Comparison of ENCODE assay signal across 8 cellular contexts in genomic region chr17:78337244-78338109, GRCh38. TPM values are rescaled to one million over a fixed set of nuclear protein-coding genes. Genes with fewer than 3 reads are reported as not detected.
DNase-seq lines count a peak whose midpoint lies in the region; ATAC-seq and TF ChIP-seq lines count a peak whose summit lies in the region.

No MANE protein-coding gene starts in this region.

- H3K9me3 Mint-ChIP-seq in CD8-positive, alpha-beta T cell: no peaks in the 10 kb centered on the region

- H3K36me3 ChIP-seq in mesenchymal stem cell (ENCODE audit: control insufficient read depth in 1 of 2, insufficient read depth in 2 of 2, low read depth in 1 of 2, low read length in 2 of 2) (no peaks in the 10 kb centered on the region), tibial nerve (no peaks in the 10 kb centered on the region)
- no peaks in the 10 kb centered on the region for H3K36me3 ChIP-seq in CD8-positive, alpha-beta T cell (ENCODE audit: insufficient read depth, low read length)

- TF ChIP-seq CTCF in GM12864 (IDR thresholded peaks at IDR 0.05; ENCODE audit: low read depth, low read length, missing control alignments): no peak
- no peak for TF ChIP-seq CTCF in tibial nerve (IDR thresholded peaks at IDR 0.05)
- no peak for TF ChIP-seq CTCF in CD8-positive, alpha-beta T cell (IDR thresholded peaks at IDR 0.05)

- no peak overlapping the region for H2BK120ac ChIP-seq in mesenchymal stem cell (ENCODE audit: low read depth, low read length)

- H3K23ac ChIP-seq in mesenchymal stem cell (ENCODE audit: low read length in 2 of 2): no peak overlapping the region

- H3K4me3 ChIP-seq in GM12864 (ENCODE audit: low read depth, low read length): no peak overlapping the region
- H3K4me3 ChIP-seq in mesenchymal stem cell (ENCODE audit: insufficient read depth in 1 of 2, low read depth in 1 of 2, low read length in 2 of 2): peak overlapping the region in 1 of 2 experiments; percentile 23
- no peak overlapping the region for H3K4me3 ChIP-seq in tibial nerve
- no peak overlapping the region for H3K4me3 ChIP-seq in CD8-positive, alpha-beta T cell (ENCODE audit: low read depth, low read length)

- H3K27me3 ChIP-seq in mesenchymal stem cell (ENCODE audit: control insufficient read depth in 1 of 2, insufficient read depth in 1 of 2, low read length in 2 of 2): no peaks in the 10 kb centered on the region
- no peaks in the 10 kb centered on the region for H3K27me3 ChIP-seq in tibial nerve
- no peaks in the 10 kb centered on the region for H3K27me3 ChIP-seq in CD8-positive, alpha-beta T cell (ENCODE audit: insufficient read depth, low read length)

- intact Hi-C loops in CD8-positive, alpha-beta T cell (cut with DNase I, micrococcal nuclease): no loop called here

- H3K4me1 ChIP-seq in mesenchymal stem cell (ENCODE audit: control insufficient read depth, insufficient read depth, low read depth, low read length) (peaks cover 16% of the 10 kb centered on the region), tibial nerve (peaks cover 4 to 23% (median 12%) of the 10 kb centered on the region in 4 donors)
- H3K4me1 ChIP-seq in CD8-positive, alpha-beta T cell (ENCODE audit: insufficient read depth, low read length): peaks cover 33% of the 10 kb centered on the region

- DNase-seq in GM12864 (ENCODE audit: low read depth) (peak; percentile 66), RPMI7951 (ENCODE audit: low read depth) (peak; percentile 84), mesenchymal stem cell (peak; percentile 84), tibial nerve (ENCODE audit: low spot score in 2 of 2) (no peak), dermis blood vessel endothelial cell (no peak), NCI-H1436 (lab: John Stamatoyannopoulos, UW) (no peak)
- no peak for DNase-seq in CD8-positive, alpha-beta T cell

- CTCF ChIA-PET in CD8-positive, alpha-beta T cell (lab: Charles Lee): no interaction called here

- peak overlapping the region; percentile 73 for H2AK5ac ChIP-seq in mesenchymal stem cell (ENCODE audit: low read length, severe bottlenecking)

- H3K4ac ChIP-seq in mesenchymal stem cell (ENCODE audit: low read depth in 1 of 2, low read length in 2 of 2): no peak overlapping the region

- ATAC-seq in HG02798 (IDR thresholded peaks at IDR 0.05; ENCODE audit: poor library complexity, unreplicated experiment): peak; percentile 56
- no peak for ATAC-seq in CD8-positive, alpha-beta T cell

- no peak for TF ChIP-seq POLR2A in tibial nerve (IDR thresholded peaks at IDR 0.05)

- H3K18ac ChIP-seq in mesenchymal stem cell (ENCODE audit: low read depth in 1 of 2, low read length in 2 of 2): no peak overlapping the region

- no peaks in the 10 kb centered on the region for H3K9me3 ChIP-seq in mesenchymal stem cell (ENCODE audit: control insufficient read depth, low read length)
- H3K9me3 ChIP-seq in tibial nerve: no peaks in the 10 kb centered on the region
- H3K9me3 ChIP-seq in CD8-positive, alpha-beta T cell (ENCODE audit: low read length): no peaks in the 10 kb centered on the region

- H2AFZ ChIP-seq in mesenchymal stem cell (ENCODE audit: low read depth, low read length): no peak overlapping the region

- no peak overlapping the region for H3K4me2 ChIP-seq in mesenchymal stem cell (ENCODE audit: low read length, poor library complexity, severe bottlenecking)

- peaks cover 41% of the 10 kb centered on the region for H3K4me1 Mint-ChIP-seq in CD8-positive, alpha-beta T cell (ENCODE audit: low read depth)

- TF ChIP-seq EP300 in tibial nerve (IDR thresholded peaks at IDR 0.05): peak in 1 of 2 donors; percentile 40

- H3K9ac ChIP-seq in mesenchymal stem cell (ENCODE audit: low read length): peak overlapping the region; percentile 74

- WGBS in mesenchymal stem cell: 88% methylated on average over 19 of the region's 19 CpGs
- 65 to 76% methylated on average over 19 of the region's 19 CpGs for WGBS in tibial nerve, 2 donors

- H3K79me1 ChIP-seq in mesenchymal stem cell (replicated peaks; ENCODE audit: low read length, poor library complexity, severe bottlenecking): no peaks in the 10 kb centered on the region

- H3K36me3 Mint-ChIP-seq in CD8-positive, alpha-beta T cell: no peaks in the 10 kb centered on the region

- H2BK15ac ChIP-seq in mesenchymal stem cell (ENCODE audit: low read depth, poor library complexity, severe bottlenecking): no peak overlapping the region

- H4K8ac ChIP-seq in mesenchymal stem cell (ENCODE audit: low read length): no peak overlapping the region

- H3K4me3 Mint-ChIP-seq in CD8-positive, alpha-beta T cell: no peak overlapping the region

- no peak overlapping the region for H3K27ac Mint-ChIP-seq in CD8-positive, alpha-beta T cell

- H4K91ac ChIP-seq in mesenchymal stem cell (ENCODE audit: low read length): no peak overlapping the region

- H3K27me3 Mint-ChIP-seq in CD8-positive, alpha-beta T cell (ENCODE audit: low read depth): no peaks in the 10 kb centered on the region

- H2BK5ac ChIP-seq in mesenchymal stem cell (ENCODE audit: low read depth, low read length, poor library complexity, severe bottlenecking): no peak overlapping the region

- H3K27ac ChIP-seq in mesenchymal stem cell (ENCODE audit: low read length, poor library complexity, severe bottlenecking) (peak overlapping the region; percentile 44), tibial nerve (peak overlapping the region in 2 of 4 donors; percentile 27 to 32)
- H3K27ac ChIP-seq in CD8-positive, alpha-beta T cell (ENCODE audit: low read depth, low read length): no peak overlapping the region

- no peak overlapping the region for H2BK12ac ChIP-seq in mesenchymal stem cell (ENCODE audit: low read length in 2 of 2)

- H3K14ac ChIP-seq in mesenchymal stem cell (ENCODE audit: low read length in 2 of 2): no peak overlapping the region

- POLR2A ChIA-PET in CD8-positive, alpha-beta T cell (lab: Charles Lee): no interaction called here

RNA-seq across cellular contexts. Expression of gene SOCS3, which starts 22.4 kb away (rescaled TPM):
- 6.2 and 10.6 TPM in 2 replicates for total RNA-seq in RPMI7951 (2014; rRNA removed; shearing (Covaris generic))
- 64.5 TPM for polyA plus RNA-seq in mesenchymal stem cell (2013, experiment 1 of 2)
- 62.3 TPM for polyA plus RNA-seq in mesenchymal stem cell (2013, experiment 2 of 2)
- total RNA-seq in tibial nerve (10 to 100 TPM; 23.7 to 76.5 (median 59.7) TPM), dermis blood vessel endothelial cell (46.4 and 130 TPM in 2 replicates)
- 100 to 1,000 TPM; 279 to 283 TPM for total RNA-seq in CD8-positive, alpha-beta T cell

RNA-seq across cellular contexts. Expression of gene PGS1, which starts 41.0 kb away (rescaled TPM):
- total RNA-seq in RPMI7951 (2014; rRNA removed; shearing (Covaris generic)): 19.5 and 21.9 TPM in 2 replicates
- polyA plus RNA-seq in mesenchymal stem cell (2013, experiment 1 of 2): 21.8 TPM
- polyA plus RNA-seq in mesenchymal stem cell (2013, experiment 2 of 2): 22.1 TPM
- total RNA-seq in tibial nerve (100 to 1,000 TPM in 1 of 4 donors, 10 to 100 TPM in 3; 41.9 to 105 (median 53.2) TPM), dermis blood vessel endothelial cell (38.1 and 66.9 TPM in 2 replicates)
- 10 to 100 TPM; 34.6 to 36.3 TPM for total RNA-seq in CD8-positive, alpha-beta T cell

Comparison
In these comparisons a context has a peak if more than half of its experiments do, and no peak if none do; other contexts are left out.
1. DNase-seq: peak in GM12864 (single experiment), RPMI7951 (single experiment) and mesenchymal stem cell (single experiment); none in tibial nerve (0 of 2), dermis blood vessel endothelial cell (single experiment), NCI-H1436 (single experiment) and CD8-positive, alpha-beta T cell (0 of 7).